ENCODE assay signal across 11 cellular contexts in the genomic region with DNA sequence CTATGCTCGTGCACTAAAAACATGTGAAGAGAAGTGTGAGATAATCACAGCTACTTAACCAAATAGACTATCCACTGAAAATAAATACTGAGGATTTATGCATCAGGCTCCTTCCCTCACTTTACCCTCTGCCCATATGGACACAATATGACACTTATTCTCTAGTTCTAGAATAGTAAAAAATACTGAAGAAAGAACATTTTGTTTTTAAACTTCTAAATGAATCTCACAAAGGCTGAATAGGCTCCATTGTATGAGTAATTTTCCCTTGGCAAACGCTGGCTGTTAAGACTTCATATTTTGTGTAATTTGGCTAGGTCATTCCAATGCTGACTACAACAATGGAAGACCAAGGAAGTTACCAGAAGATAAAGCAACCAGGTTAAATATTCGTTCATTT. TPM values are rescaled to one million over a fixed set of nuclear protein-coding genes. Genes with fewer than 3 reads are reported as not detected.
DNase-seq lines count a peak whose midpoint lies in the region; ATAC-seq and TF ChIP-seq lines count a peak whose summit lies in the region.
"Had no signal": no experiment of that assay in that cellular context is flagged by ENCODE, and none has a peak within 500 bp of the region (broad histone marks: within the 10 kb centered on the region; RNA-seq: fewer than 3 reads in every experiment).

No MANE protein-coding gene starts in this region.

- H2BK12ac ChIP-seq in mesenchymal stem cell (ENCODE audit: low read length in 2 of 2): no peak overlapping the region

- peaks cover 4 to 24% of the 10 kb centered on the region in 2 donors for H3K36me3 Mint-ChIP-seq in activated T-cell treated with anti-CD3 and anti-CD28 coated beads, Interleukin-2, amount 50 U/mL, for 72 hours (ENCODE audit: insufficient read depth in 2 of 2)

- peak overlapping the region; percentile 61 for H2AK5ac ChIP-seq in mesenchymal stem cell (ENCODE audit: low read length, severe bottlenecking)

- H3K23ac ChIP-seq in mesenchymal stem cell (ENCODE audit: low read length in 2 of 2): no peak overlapping the region

- H3K27ac Mint-ChIP-seq in activated T-cell treated with anti-CD3 and anti-CD28 coated beads, Interleukin-2, amount 50 U/mL, for 72 hours: peak overlapping the region; percentile 20

- no peaks in the 10 kb centered on the region for H3K27me3 Mint-ChIP-seq in activated T-cell treated with anti-CD3 and anti-CD28 coated beads, Interleukin-2, amount 50 U/mL, for 72 hours (ENCODE audit: low read depth)

- H3K4ac ChIP-seq in mesenchymal stem cell (ENCODE audit: low read depth in 1 of 2, low read length in 2 of 2): no peak overlapping the region

- H3K9me3 ChIP-seq in mesenchymal stem cell (ENCODE audit: control insufficient read depth, low read length) (no peaks in the 10 kb centered on the region), upper lobe of left lung (no peaks in the 10 kb centered on the region), smooth muscle cell (replicated peaks; ENCODE audit: low read depth) (no peaks in the 10 kb centered on the region)

- H3K4me2 ChIP-seq in mesenchymal stem cell (ENCODE audit: low read length, poor library complexity, severe bottlenecking): no peak overlapping the region
- no peak overlapping the region for H3K4me2 ChIP-seq in smooth muscle cell

- H3K27me3 ChIP-seq in mesenchymal stem cell (ENCODE audit: control insufficient read depth in 1 of 2, insufficient read depth in 1 of 2, low read length in 2 of 2) (no peaks in the 10 kb centered on the region), upper lobe of left lung (no peaks in the 10 kb centered on the region), smooth muscle cell (ENCODE audit: low read depth) (no peaks in the 10 kb centered on the region)

- no peak overlapping the region for H2BK5ac ChIP-seq in mesenchymal stem cell (ENCODE audit: low read depth, low read length, poor library complexity, severe bottlenecking)

- no peak for TF ChIP-seq CTCF in upper lobe of left lung (IDR thresholded peaks at IDR 0.05)
- TF ChIP-seq CTCF in smooth muscle cell (IDR thresholded peaks at IDR 0.05; ENCODE audit: borderline replicate concordance, insufficient read depth, poor library complexity, severe bottlenecking): no peak

- 92% methylated on average over 3 of the region's 3 CpGs for WGBS in mesenchymal stem cell
- WGBS in upper lobe of left lung, 2 donors: 80 to 93% methylated on average over 3 of the region's 3 CpGs
- 91% methylated on average over 3 of the region's 3 CpGs for WGBS in smooth muscle cell (ENCODE audit: low lambda C conversion rate)

- H4K20me1 ChIP-seq in smooth muscle cell (ENCODE audit: low read depth): no peaks in the 10 kb centered on the region

- peaks cover 5 to 41% of the 10 kb centered on the region in 2 experiments for H3K36me3 ChIP-seq in mesenchymal stem cell (ENCODE audit: control insufficient read depth in 1 of 2, insufficient read depth in 2 of 2, low read depth in 1 of 2, low read length in 2 of 2)
- peaks cover 9 to 55% (median 24%) of the 10 kb centered on the region in 4 donors for H3K36me3 ChIP-seq in upper lobe of left lung
- no peaks in the 10 kb centered on the region for H3K36me3 ChIP-seq in smooth muscle cell (ENCODE audit: low read depth)

- no peaks in the 10 kb centered on the region for H3F3A ChIP-seq in smooth muscle cell (ENCODE audit: low read depth)

- ATAC-seq in activated T-cell treated with anti-CD3 and anti-CD28 coated beads, Interleukin-2, amount 50 U/mL, for 72 hours (replicated peaks in 1 of 2): no peak
- ATAC-seq in upper lobe of left lung (ENCODE audit: low FRiP score in 2 of 2): no peak
- no peak for ATAC-seq in HG03039 (IDR thresholded peaks at IDR 0.05; ENCODE audit: unreplicated experiment)

- H3K79me2 ChIP-seq in smooth muscle cell (ENCODE audit: low read depth): peaks cover 12% of the 10 kb centered on the region

- H3K14ac ChIP-seq in mesenchymal stem cell (ENCODE audit: low read length in 2 of 2): no peak overlapping the region

- no peak overlapping the region for H3K18ac ChIP-seq in mesenchymal stem cell (ENCODE audit: low read depth in 1 of 2, low read length in 2 of 2)

- no peak for DNase-seq in activated T-cell treated with anti-CD3 and anti-CD28 coated beads, Interleukin-2, amount 50 U/mL, for 72 hours
- DNase-seq in activated T-cell treated with anti-CD3 and anti-CD28 coated beads, Interleukin-2, amount 50 U/mL, for 48 hours: no peak
- DNase-seq in dermis blood vessel endothelial cell: peak; percentile 16
- DNase-seq in mesenchymal stem cell: no peak
- no peak for DNase-seq in upper lobe of left lung
- no peak for DNase-seq in NCI-H2081 (lab: John Stamatoyannopoulos, UW)
- no peak for DNase-seq in smooth muscle cell (lab: John Stamatoyannopoulos, UW; ENCODE audit: unreplicated experiment)
- DNase-seq: activated CD4-positive, CD25-positive, alpha-beta regulatory T cell; MM.1S; NCI-H345 had no signal

- peaks cover 28% of the 10 kb centered on the region for H3K79me1 ChIP-seq in mesenchymal stem cell (replicated peaks; ENCODE audit: low read length, poor library complexity, severe bottlenecking)

- H3K4me1 ChIP-seq in mesenchymal stem cell (ENCODE audit: control insufficient read depth, insufficient read depth, low read depth, low read length): peaks cover 4% of the 10 kb centered on the region
- peaks cover 5 to 36% (median 13%) of the 10 kb centered on the region in 4 donors for H3K4me1 ChIP-seq in upper lobe of left lung
- no peaks in the 10 kb centered on the region for H3K4me1 ChIP-seq in smooth muscle cell (ENCODE audit: low read depth)

- H2BK15ac ChIP-seq in mesenchymal stem cell (ENCODE audit: low read depth, poor library complexity, severe bottlenecking): no peak overlapping the region

- peaks cover 13% of the 10 kb centered on the region for H3K4me1 Mint-ChIP-seq in activated T-cell treated with anti-CD3 and anti-CD28 coated beads, Interleukin-2, amount 50 U/mL, for 72 hours (ENCODE audit: low read depth)

- H3K9ac ChIP-seq in mesenchymal stem cell (ENCODE audit: low read length) (peak overlapping the region; percentile 26), smooth muscle cell (ENCODE audit: low read depth) (no peak overlapping the region)

- no peak overlapping the region for H4K8ac ChIP-seq in mesenchymal stem cell (ENCODE audit: low read length)

- no peak overlapping the region for H3K4me3 ChIP-seq in mesenchymal stem cell (ENCODE audit: insufficient read depth in 1 of 2, low read depth in 1 of 2, low read length in 2 of 2)
- no peak overlapping the region for H3K4me3 ChIP-seq in upper lobe of left lung
- no peak overlapping the region for H3K4me3 ChIP-seq in smooth muscle cell

- no peak overlapping the region for H4K91ac ChIP-seq in mesenchymal stem cell (ENCODE audit: low read length)

- no peak for TF ChIP-seq EP300 in upper lobe of left lung (IDR thresholded peaks at IDR 0.05)

- H3K9me3 Mint-ChIP-seq in activated T-cell treated with anti-CD3 and anti-CD28 coated beads, Interleukin-2, amount 50 U/mL, for 72 hours: no peaks in the 10 kb centered on the region

- no peak overlapping the region for H3K4me3 Mint-ChIP-seq in activated T-cell treated with anti-CD3 and anti-CD28 coated beads, Interleukin-2, amount 50 U/mL, for 72 hours

- peak overlapping the region; percentile 80 for H3K27ac ChIP-seq in mesenchymal stem cell (ENCODE audit: low read length, poor library complexity, severe bottlenecking)
- H3K27ac ChIP-seq in upper lobe of left lung: peak overlapping the region; percentile 26 to 66 (median 50)
- no peak overlapping the region for H3K27ac ChIP-seq in smooth muscle cell (ENCODE audit: low read depth)

- H2AFZ ChIP-seq in mesenchymal stem cell (ENCODE audit: low read depth, low read length) (no peak overlapping the region), smooth muscle cell (ENCODE audit: low read depth) (no peak overlapping the region)

- no peak for TF ChIP-seq POLR2A in upper lobe of left lung (IDR thresholded peaks at IDR 0.05)

- H2BK120ac ChIP-seq in mesenchymal stem cell (ENCODE audit: low read depth, low read length): no peak overlapping the region

RNA-seq across cellular contexts. Expression of a gene that starts 9.9 kb away (rescaled TPM):
- total RNA-seq in activated T-cell treated with anti-CD3 and anti-CD28 coated beads, Interleukin-2, amount 50 U/mL, for 72 hours: 10 to 100 TPM; 18.7 to 22.2 TPM
- 26.0 and 38.8 TPM in 2 replicates for total RNA-seq in dermis blood vessel endothelial cell
- 7.2 TPM for polyA plus RNA-seq in mesenchymal stem cell (2013, experiment 1 of 2)
- 7.4 TPM for polyA plus RNA-seq in mesenchymal stem cell (2013, experiment 2 of 2)
- total RNA-seq in upper lobe of left lung: 10 to 100 TPM; 18.6 to 40.9 (median 31.1) TPM
- total RNA-seq in smooth muscle cell: 13.1 and 20.2 TPM in 2 replicates
- 5.5 and 7.4 TPM in 2 replicates for polyA plus RNA-seq in smooth muscle cell

RNA-seq across cellular contexts. Expression of a gene that starts 10.4 kb away (rescaled TPM):
- 10 to 100 TPM; 43.5 to 47.4 TPM for total RNA-seq in activated T-cell treated with anti-CD3 and anti-CD28 coated beads, Interleukin-2, amount 50 U/mL, for 72 hours
- total RNA-seq in dermis blood vessel endothelial cell (66.9 and 77.4 TPM in 2 replicates), upper lobe of left lung (10 to 100 TPM; 22.8 to 52.7 (median 39.3) TPM), smooth muscle cell (47.2 and 47.8 TPM in 2 replicates)
- polyA plus RNA-seq in mesenchymal stem cell (2013, experiment 1 of 2): 37.9 TPM
- polyA plus RNA-seq in mesenchymal stem cell (2013, experiment 2 of 2): 39.5 TPM
- 22.0 and 28.3 TPM in 2 replicates for polyA plus RNA-seq in smooth muscle cell

RNA-seq across cellular contexts. Expression of a gene that starts 45.9 kb away (rescaled TPM):
- total RNA-seq in activated T-cell treated with anti-CD3 and anti-CD28 coated beads, Interleukin-2, amount 50 U/mL, for 72 hours: not detected
- 0.98 and 3.1 TPM in 2 replicates for total RNA-seq in dermis blood vessel endothelial cell
- 1.1 TPM for polyA plus RNA-seq in mesenchymal stem cell (2013, experiment 1 of 2)
- 0.97 TPM for polyA plus RNA-seq in mesenchymal stem cell (2013, experiment 2 of 2)
- 10 to 100 TPM in 5 of 6 donors, 1 to 10 TPM in 1; 9.0 to 92.5 (median 16.2) TPM for total RNA-seq in upper lobe of left lung
- total RNA-seq in smooth muscle cell: not detected in 2 replicates
- 1.2 and 1.4 TPM in 2 replicates for polyA plus RNA-seq in smooth muscle cell
